ENCODE assay signal across 8 cellular contexts in the genomic region with DNA sequence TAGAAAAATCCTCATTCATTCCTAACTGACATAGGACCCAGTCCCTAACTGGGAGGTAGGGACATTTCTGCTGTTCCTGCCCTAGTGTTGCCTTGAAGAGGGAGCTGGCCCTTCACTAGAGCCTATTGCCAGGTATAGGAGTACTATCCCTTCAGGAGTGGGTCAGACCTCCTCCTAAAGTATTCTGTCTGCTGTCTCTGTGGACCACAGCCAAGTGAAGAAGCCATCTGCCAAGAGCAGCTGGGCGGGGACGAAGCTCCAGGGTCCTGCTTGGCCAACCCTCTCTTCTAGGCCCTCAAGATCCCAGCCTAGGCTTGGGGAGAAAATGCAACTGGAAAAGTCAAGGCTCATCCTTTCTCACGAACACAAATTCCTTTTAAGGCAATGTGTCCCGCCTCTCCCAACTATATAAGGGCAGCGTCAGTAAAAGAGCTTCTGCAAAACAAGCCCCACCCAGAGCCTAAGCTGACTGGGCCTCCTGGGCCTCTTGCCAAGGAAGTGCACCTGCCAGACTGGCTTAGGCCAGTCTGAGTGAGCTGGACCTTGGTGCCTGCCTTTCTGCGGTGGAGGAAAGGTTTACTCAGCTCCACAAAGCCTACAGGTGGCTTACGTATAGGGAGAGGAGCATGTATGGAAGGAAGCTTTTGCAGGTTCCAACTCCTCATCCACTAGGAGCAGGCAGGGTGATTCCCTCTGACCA. TPM values are rescaled to one million over a fixed set of nuclear protein-coding genes. Genes with fewer than 3 reads are reported as not detected.
A peak's percentile ranks its signal among the peaks of the same experiment; 100 is the strongest.
DNase-seq lines count a peak whose midpoint lies in the region; ATAC-seq and TF ChIP-seq lines count a peak whose summit lies in the region.

No MANE protein-coding gene starts in this region.

- peak; percentile 59 for DNase-seq in GM10266 (ENCODE audit: extremely low spot score)
- DNase-seq in NCI-H128 (lab: John Stamatoyannopoulos, UW; ENCODE audit: unreplicated experiment) = peak; percentile 89
- peak; percentile 25 to 82 for DNase-seq in dermis microvascular lymphatic vessel endothelial cell (ENCODE audit: low read depth in 2 of 2)
- DNase-seq in left lung = peak; percentile 89 to 92
- peak; percentile 27 for DNase-seq in stimulated activated naive CD8-positive, alpha-beta T cell treated with anti-CD3 and anti-CD28 coated beads, Interleukin-15, Interleukin-2, amounts not matched to agents 100 U/mL and 50 U/mL, for 24 hours

- TF ChIP-seq CTCF in 22Rv1 (IDR thresholded peaks at IDR 0.05) (no peak), GM10266 (IDR thresholded peaks at IDR 0.05; ENCODE audit: control insufficient read depth, insufficient read depth, low read depth, missing control alignments) (no peak), SU-DHL-6 (IDR thresholded peaks at IDR 0.05; ENCODE audit: insufficient read depth, low read length, poor library complexity, severe bottlenecking) (no peak), left lung (IDR thresholded peaks at IDR 0.05) (no peak)

- intact Hi-C loops in left lung (cut with DNase I) = no loop called here

- H3K9me3 ChIP-seq in SU-DHL-6 (ENCODE audit: insufficient read depth, low read length) (no peaks in the 10 kb centered on the region), left lung (no peaks in the 10 kb centered on the region)

- no peaks in the 10 kb centered on the region for H3K9me2 ChIP-seq in SU-DHL-6 (replicated peaks; ENCODE audit: insufficient read depth, low read length)

- ATAC-seq in HG02798 (IDR thresholded peaks at IDR 0.05; ENCODE audit: poor library complexity, unreplicated experiment) (peak; percentile 47), left lung (peak; percentile 82)
- ATAC-seq in stimulated activated naive CD8-positive, alpha-beta T cell treated with anti-CD3 and anti-CD28 coated beads, Interleukin-15, Interleukin-2, amounts not matched to agents 100 U/mL and 50 U/mL, for 24 hours = peak; percentile 29

- H3K4me3 ChIP-seq in SU-DHL-6 (ENCODE audit: insufficient read depth, low read length, poor library complexity, severe bottlenecking) (no peak overlapping the region), left lung (peak overlapping the region; percentile 40 to 70)

- H2AFZ ChIP-seq in SU-DHL-6 (ENCODE audit: low read depth, low read length, severe bottlenecking) = no peak overlapping the region

- H3K27ac ChIP-seq in 22Rv1 (peak overlapping the region; percentile 100), SU-DHL-6 (ENCODE audit: low read depth, low read length) (peak overlapping the region; percentile 59), left lung (peak overlapping the region; percentile 71 to 74)

- no peaks in the 10 kb centered on the region for H4K20me1 ChIP-seq in SU-DHL-6 (ENCODE audit: low read depth, low read length)

- H3K79me2 ChIP-seq in SU-DHL-6 (ENCODE audit: insufficient read depth, low read length) = no peaks in the 10 kb centered on the region

- peak overlapping the region; percentile 25 for H3K4me2 ChIP-seq in SU-DHL-6 (ENCODE audit: low read depth, low read length, poor library complexity, severe bottlenecking)

- H3F3A ChIP-seq in SU-DHL-6 (ENCODE audit: insufficient read depth) = no peaks in the 10 kb centered on the region

- peaks cover 3 to 20% of the 10 kb centered on the region in 2 donors for H3K4me1 ChIP-seq in left lung

- H3K27me3 ChIP-seq in SU-DHL-6 (ENCODE audit: low read length) (no peaks in the 10 kb centered on the region), left lung (peaks cover 0 to 11% of the 10 kb centered on the region in 2 donors)

- no peak overlapping the region for H3K9ac ChIP-seq in SU-DHL-6 (ENCODE audit: low read length)

- H3K36me3 ChIP-seq in SU-DHL-6 (ENCODE audit: low read length) (no peaks in the 10 kb centered on the region), left lung (no peaks in the 10 kb centered on the region)

RNA-seq across cellular contexts. Expression of a gene that starts 0.6 kb away (rescaled TPM):
- total RNA-seq in dermis microvascular lymphatic vessel endothelial cell (3.9 TPM in 2 replicates), left lung (10 to 100 TPM; 10.3 to 16.8 TPM)

RNA-seq across cellular contexts. Expression of a gene that starts 28.3 kb away (rescaled TPM):
- total RNA-seq in dermis microvascular lymphatic vessel endothelial cell = 0.13 TPM in 2 replicates
- 10 to 100 TPM; 55.0 to 83.0 TPM for total RNA-seq in left lung

Comparison
In these comparisons a context has a peak if more than half of its experiments do, and no peak if none do; other contexts are left out.
1. DNase-seq: peak in every context shown above with its lines; median percentile 90 in left lung; 89 in NCI-H128; 59 in GM10266; 54 in dermis microvascular lymphatic vessel endothelial cell; 27 in stimulated activated naive CD8-positive, alpha-beta T cell treated with anti-CD3 and anti-CD28 coated beads, Interleukin-15, Interleukin-2, amounts not matched to agents 100 U/mL and 50 U/mL, for 24 hours.
2. ATAC-seq: peak in every context shown above with its lines; median percentile 82 in left lung; 47 in HG02798; 29 in stimulated activated naive CD8-positive, alpha-beta T cell treated with anti-CD3 and anti-CD28 coated beads, Interleukin-15, Interleukin-2, amounts not matched to agents 100 U/mL and 50 U/mL, for 24 hours.
3. RNA of a gene that starts 28.3 kb away (total RNA-seq): 55.0 to 83.0 TPM in left lung; 0.13 TPM in dermis microvascular lymphatic vessel endothelial cell; every median in the first group is over 10 times any median in the second.
4. Peak in every context shown above with its lines, with median percentiles within 50 percentile points of each other: H3K27ac ChIP-seq.